Comparison of ENCODE assay signal across 22 cellular contexts in the genomic region with DNA sequence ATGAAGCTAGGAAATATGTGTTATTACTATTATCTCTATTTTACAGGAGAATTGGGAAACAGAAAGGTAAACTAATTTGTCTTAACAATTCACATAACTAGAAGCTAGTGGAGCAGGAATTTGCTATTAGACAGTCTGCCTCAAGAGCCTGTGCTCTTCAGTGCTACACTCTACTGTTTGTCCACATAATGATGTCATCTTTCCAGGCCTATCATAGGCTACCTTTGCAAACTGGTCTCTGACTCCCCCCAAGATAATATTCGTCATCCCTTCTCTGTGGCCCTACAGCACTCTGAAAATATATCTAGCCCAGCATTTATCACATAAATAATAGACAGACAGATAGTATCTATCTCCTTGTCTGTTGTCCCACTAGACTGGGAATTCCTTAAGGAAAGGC. TPM values are rescaled to one million over a fixed set of nuclear protein-coding genes. Genes with fewer than 3 reads are reported as not detected.
"Had no signal": no experiment of that assay in that cellular context is flagged by ENCODE, and none has a peak within 500 bp of the region (broad histone marks: within the 10 kb centered on the region; RNA-seq: fewer than 3 reads in every experiment).

No MANE protein-coding gene starts in this region.

- H3K36me3 ChIP-seq: breast epithelium had no signal

- H3K27ac Mint-ChIP-seq: activated B cell treated with CpG ODN at 0.5 μM for 24 hours; activated CD8-positive, alpha-beta T cell treated with anti-CD3 and anti-CD28 coated beads, Interleukin-2, amount 10 ng/mL, durations not matched to agents 7 days and 5 days; activated T-cell treated with anti-CD3 and anti-CD28 coated beads, Interleukin-2, amount 50 U/mL, for 72 hours; dendritic cell treated with granulocyte-macrophage colony-stimulating factor and Interleukin-4, amounts not matched to agents 40 ng/mL and 50 ng/mL, for 4 days; stimulated activated naive CD8-positive, alpha-beta T cell treated with anti-CD3 and anti-CD28 coated beads, Interleukin-15, amount 100 ng/mL, for 72 hours; T-helper 2 cell treated with Interferon-gamma antibody and Interleukin-4, amounts not matched to agents 5 μg/mL and 100 μg/mL, for 36 hours had no signal

- H3K4me3 Mint-ChIP-seq: activated B cell treated with CpG ODN at 0.5 μM for 24 hours; activated CD8-positive, alpha-beta T cell treated with anti-CD3 and anti-CD28 coated beads, Interleukin-2, amount 10 ng/mL, durations not matched to agents 7 days and 5 days; activated T-cell treated with anti-CD3 and anti-CD28 coated beads, Interleukin-2, amount 50 U/mL, for 72 hours; dendritic cell treated with granulocyte-macrophage colony-stimulating factor and Interleukin-4, amounts not matched to agents 40 ng/mL and 50 ng/mL, for 4 days; effector memory CD8-positive, alpha-beta T cell; neural crest cell; stimulated activated naive CD8-positive, alpha-beta T cell treated with anti-CD3 and anti-CD28 coated beads, Interleukin-15, amount 100 ng/mL, for 72 hours; T-helper 2 cell treated with Interferon-gamma antibody and Interleukin-4, amounts not matched to agents 5 μg/mL and 100 μg/mL, for 36 hours had no signal

- H3K9me3 ChIP-seq: breast epithelium, heart left ventricle, spleen, upper lobe of right lung had no signal

- ATAC-seq: activated CD8-positive, alpha-beta T cell treated with anti-CD3 and anti-CD28 coated beads, Interleukin-2, amount 10 ng/mL, durations not matched to agents 7 days and 5 days; activated T-cell treated with anti-CD3 and anti-CD28 coated beads, Interleukin-2, amount 50 U/mL, for 72 hours; effector memory CD8-positive, alpha-beta T cell; heart left ventricle; left colon; sciatic nerve; stimulated activated naive CD8-positive, alpha-beta T cell treated with anti-CD3 and anti-CD28 coated beads, Interleukin-15, amount 100 ng/mL, for 72 hours; upper lobe of right lung had no signal

- DNase-seq: activated B cell treated with CpG ODN at 0.5 μM for 24 hours; activated CD4-positive, alpha-beta T cell treated with anti-CD3 and anti-CD28 coated beads for 48 hours; activated CD8-positive, alpha-beta memory T cell treated with anti-CD3 and anti-CD28 coated beads, Interleukin-2, amount 50 U/mL, for 48 hours; activated CD8-positive, alpha-beta T cell treated with anti-CD3 and anti-CD28 coated beads, Interleukin-2, amount 10 ng/mL, durations not matched to agents 7 days and 5 days; activated gamma-delta T cell treated with Interleukin-2 at 50 U/mL for 16 hours; activated T-cell treated with anti-CD3 and anti-CD28 coated beads, Interleukin-2, amount 50 U/mL, for 72 hours; aorta; effector memory CD8-positive, alpha-beta T cell; foreskin melanocyte; heart left ventricle; left colon; midbrain; spleen; stimulated activated CD4-positive, alpha-beta T cell treated with anti-CD3 and anti-CD28 coated beads, Interleukin-1b, Interleukin-23, amount 100 ng/mL, for 48 hours; stimulated activated naive CD8-positive, alpha-beta T cell treated with anti-CD3 and anti-CD28 coated beads, Interleukin-15, amount 100 ng/mL, for 72 hours; upper lobe of right lung had no signal

- H3K9me3 Mint-ChIP-seq: activated B cell treated with CpG ODN at 0.5 μM for 24 hours; activated T-cell treated with anti-CD3 and anti-CD28 coated beads, Interleukin-2, amount 50 U/mL, for 72 hours; dendritic cell treated with granulocyte-macrophage colony-stimulating factor and Interleukin-4, amounts not matched to agents 40 ng/mL and 50 ng/mL, for 4 days; effector memory CD8-positive, alpha-beta T cell; neural crest cell; stimulated activated naive CD8-positive, alpha-beta T cell treated with anti-CD3 and anti-CD28 coated beads, Interleukin-15, amount 100 ng/mL, for 72 hours; T-helper 2 cell treated with Interferon-gamma antibody and Interleukin-4, amounts not matched to agents 5 μg/mL and 100 μg/mL, for 36 hours had no signal

- H3K4me3 ChIP-seq: breast epithelium, heart left ventricle, lung, spleen, upper lobe of right lung had no signal

- H3K27me3 Mint-ChIP-seq: activated B cell treated with CpG ODN at 0.5 μM for 24 hours; dendritic cell treated with granulocyte-macrophage colony-stimulating factor and Interleukin-4, amounts not matched to agents 40 ng/mL and 50 ng/mL, for 4 days; effector memory CD8-positive, alpha-beta T cell; stimulated activated naive CD8-positive, alpha-beta T cell treated with anti-CD3 and anti-CD28 coated beads, Interleukin-15, amount 100 ng/mL, for 72 hours had no signal

- H3K27ac ChIP-seq: breast epithelium, heart left ventricle, spleen, upper lobe of right lung had no signal

- H3K27me3 ChIP-seq: breast epithelium, heart left ventricle, spleen, upper lobe of right lung had no signal

RNA-seq across cellular contexts. Expression of a gene that starts 52.5 kb away (rescaled TPM):
- total RNA-seq: activated CD8-positive, alpha-beta T cell treated with anti-CD3 and anti-CD28 coated beads, Interleukin-2, amount 10 ng/mL, durations not matched to agents 7 days and 5 days had no signal
